ENCODE assay signal across 20 cellular contexts in genomic region chr7:98191668-98192431, GRCh38. TPM values are rescaled to one million over a fixed set of nuclear protein-coding genes. Genes with fewer than 3 reads are reported as not detected.
DNase-seq lines count a peak whose midpoint lies in the region; ATAC-seq and TF ChIP-seq lines count a peak whose summit lies in the region.
"Had no signal": no experiment of that assay in that cellular context is flagged by ENCODE, and none has a peak within 500 bp of the region (broad histone marks: within the 10 kb centered on the region; RNA-seq: fewer than 3 reads in every experiment).

No MANE protein-coding gene starts in this region.

- no peaks in the 10 kb centered on the region for H3K9me3 ChIP-seq in HCT116 (ENCODE audit: control insufficient read depth in 1 of 2, insufficient read depth in 1 of 2, low read depth in 1 of 2, low read length in 2 of 2)
- H3K9me3 ChIP-seq in PC-3 (ENCODE audit: low read length), result no peaks in the 10 kb centered on the region
- H3K9me3 ChIP-seq: BE2C had no signal

- DNase-seq in HCT116 (ENCODE audit: low read depth, low spot score), result no peak
- no peak for DNase-seq in PC-3
- DNase-seq in coronary artery (ENCODE audit: low spot score), result peak; percentile 54
- no peak for DNase-seq in nephron progenitor cell
- DNase-seq in NCI-H1694 (lab: John Stamatoyannopoulos, UW), result no peak
- DNase-seq: ACHN; BE2C; C1 segment of cervical spinal cord; CD4-positive, CD25-positive, alpha-beta regulatory T cell; CD8-positive, alpha-beta memory T cell; COR-L47; DMS 273 treated with DMSO at 0.1 percent for 48 hours; DMS53; DND-41; EL; H9 had no signal

- no peaks in the 10 kb centered on the region for H3F3A ChIP-seq in PC-3 (ENCODE audit: low read length, unreplicated experiment)

- no peak for TF ChIP-seq POLR2A in HCT116 (IDR thresholded peaks at IDR 0.05; ENCODE audit: borderline replicate concordance, extremely low read depth, insufficient read depth, insufficient read length)

- H3K27ac ChIP-seq in HCT116 (ENCODE audit: low read depth, low read length) (no peak overlapping the region), PC-3 (ENCODE audit: low read length) (no peak overlapping the region), coronary artery (no peak overlapping the region)

- RAD21 ChIA-PET in HCT116 (lab: Charles Lee; ENCODE audit: low non-redundant PET in 1 of 2, low total read pairs in 2 of 2, uncharacterized antibody in 2 of 2, unreplicated experiment in 2 of 2), result no interaction called here

- no peak for TF ChIP-seq CTCF in HCT116 (IDR thresholded peaks at IDR 0.05 in 2 of 3, conservative IDR thresholded peaks at IDR 0.05 in 1 of 3; ENCODE audit: borderline replicate concordance in 1 of 3, insufficient read depth in 1 of 3, low read depth in 2 of 3, low read length in 2 of 3)
- TF ChIP-seq CTCF in PC-3 (conservative IDR thresholded peaks at IDR 0.05; ENCODE audit: low read depth, low read length), result no peak
- TF ChIP-seq CTCF in coronary artery (IDR thresholded peaks at IDR 0.05), result no peak
- no peak for TF ChIP-seq CTCF in nephron progenitor cell (IDR thresholded peaks at IDR 0.05)

- H3K36me3 Mint-ChIP-seq in nephron progenitor cell (ENCODE audit: low read depth), result peaks cover 66% of the 10 kb centered on the region

- peaks cover 2% of the 10 kb centered on the region for H3K27me3 Mint-ChIP-seq in nephron progenitor cell (ENCODE audit: low read depth, poor library complexity)
- H3K27me3 Mint-ChIP-seq: CD4-positive, CD25-positive, alpha-beta regulatory T cell; CD8-positive, alpha-beta memory T cell had no signal

- H3K36me3 ChIP-seq in HCT116 (ENCODE audit: control insufficient read depth in 1 of 2, insufficient read depth in 2 of 2, low read length in 2 of 2) (peaks cover 0 to 4% of the 10 kb centered on the region in 2 experiments; a peak in 1 of 4 replicates), PC-3 (ENCODE audit: low read depth, low read length) (0 out of 2 replicates have a peak, but pooled peaks cover 7% of the 10 kb centered on the region)

- no peak overlapping the region for H2AFZ ChIP-seq in HCT116 (ENCODE audit: low read depth, low read length, poor library complexity, severe bottlenecking)
- H2AFZ ChIP-seq in PC-3 (ENCODE audit: low read length), result no peak overlapping the region

- CTCF ChIA-PET in HCT116 (lab: Charles Lee) (no interaction called here), PC-3 (lab: Charles Lee) (no interaction called here)

- H3K4me2 ChIP-seq in HCT116 (ENCODE audit: low read length) (no peak overlapping the region), PC-3 (ENCODE audit: low read length) (no peak overlapping the region)

- H3K4me1 Mint-ChIP-seq in nephron progenitor cell, result no peaks in the 10 kb centered on the region
- H3K4me1 Mint-ChIP-seq: H9 had no signal

- H4K20me1 ChIP-seq in HCT116 (ENCODE audit: insufficient read depth), result peaks cover 2% of the 10 kb centered on the region; the same call in 1 of the 2 replicates
- H4K20me1 ChIP-seq in PC-3 (ENCODE audit: low read length), result no peaks in the 10 kb centered on the region

- intact Hi-C loops in HCT116 (cut with micrococcal nuclease) (no loop called here), PC-3 (cut with micrococcal nuclease) (no loop called here)

- H3K9ac ChIP-seq in HCT116 (ENCODE audit: low read length) (no peak overlapping the region), PC-3 (ENCODE audit: low read length) (no peak overlapping the region)

- H3K27ac Mint-ChIP-seq in nephron progenitor cell, result peak overlapping the region; percentile 51
- H3K27ac Mint-ChIP-seq: CD4-positive, CD25-positive, alpha-beta regulatory T cell had no signal

- no peak for ATAC-seq in HCT116
- ATAC-seq in PC-3, result no peak
- ATAC-seq in HG03045 (IDR thresholded peaks at IDR 0.05; ENCODE audit: unreplicated experiment), result no peak
- no peak for ATAC-seq in HG03095 (IDR thresholded peaks at IDR 0.05; ENCODE audit: unreplicated experiment)
- ATAC-seq: HepG2 had no signal

- H3K79me2 ChIP-seq in HCT116 (ENCODE audit: insufficient read depth, low read length) (no peaks in the 10 kb centered on the region), PC-3 (ENCODE audit: low read length) (no peaks in the 10 kb centered on the region)

- no peaks in the 10 kb centered on the region for H3K27me3 ChIP-seq in HCT116 (ENCODE audit: insufficient read depth, low read length)
- H3K27me3 ChIP-seq in PC-3 (ENCODE audit: low read length), result no peaks in the 10 kb centered on the region
- H3K27me3 ChIP-seq: BE2C had no signal

- no peak overlapping the region for H3K4me3 Mint-ChIP-seq in nephron progenitor cell
- H3K4me3 Mint-ChIP-seq: CD4-positive, CD25-positive, alpha-beta regulatory T cell; CD8-positive, alpha-beta memory T cell; H9 had no signal

- H3K4me1 ChIP-seq in HCT116 (ENCODE audit: control insufficient read depth in 1 of 2, insufficient read depth in 2 of 2, low read length in 2 of 2) (no peaks in the 10 kb centered on the region), PC-3 (ENCODE audit: insufficient read depth, low read length) (no peaks in the 10 kb centered on the region)
- H3K4me1 ChIP-seq: BE2C had no signal

- TF ChIP-seq RAD21 in HCT116 (IDR thresholded peaks at IDR 0.05; ENCODE audit: low read depth), result no peak

- H3K9me3 Mint-ChIP-seq in nephron progenitor cell, result no peaks in the 10 kb centered on the region
- H3K9me3 Mint-ChIP-seq: CD8-positive, alpha-beta memory T cell; H9 had no signal

- POLR2A ChIA-PET in HCT116 (lab: Charles Lee), result no interaction called here
- POLR2A ChIA-PET in PC-3 (lab: Charles Lee; ENCODE audit: unreplicated experiment), result no interaction called here

- H3K4me3 ChIP-seq in HCT116 (replicated peaks in 1 of 2; ENCODE audit: low read depth in 1 of 2, low read length in 2 of 2) (no peak overlapping the region), PC-3 (ENCODE audit: low read length) (no peak overlapping the region), coronary artery (no peak overlapping the region)

- H3K9me2 ChIP-seq in HCT116 (ENCODE audit: insufficient read depth) (no peaks in the 10 kb centered on the region), PC-3 (replicated peaks; ENCODE audit: low read length) (no peaks in the 10 kb centered on the region)

- BruUV-seq in HCT116 (replicated peaks; lab: Mats Ljungman, UMichigan), result TSS peak; percentile 23
- BruUV-seq in PC-3 (replicated peaks; lab: Mats Ljungman, UMichigan), result TSS peak; percentile 16

TF ChIP-seq in HCT116, 20 proteins besides CTCF, POLR2A, EP300 and RAD21 (continues in another document):
- no peak for TF ChIP-seq MAX (IDR thresholded peaks at IDR 0.05)
- TF ChIP-seq POLR2AphosphoS5 (IDR thresholded peaks at IDR 0.05; ENCODE audit: low read depth, low read length), result no peak
- TF ChIP-seq ZNF274 (IDR thresholded peaks at IDR 0.05; ENCODE audit: low read depth, low read length), result no peak
- TF ChIP-seq SRF (IDR thresholded peaks at IDR 0.05; ENCODE audit: low read depth), result no peak
- TF ChIP-seq ELF1 (IDR thresholded peaks at IDR 0.05; ENCODE audit: borderline replicate concordance, low read depth), result no peak
- no peak for TF ChIP-seq JUND (IDR thresholded peaks at IDR 0.05)
- no peak for TF ChIP-seq REST (IDR thresholded peaks at IDR 0.05; ENCODE audit: low read depth)
- TF ChIP-seq CBX3 (IDR thresholded peaks at IDR 0.05; ENCODE audit: low read depth), result no peak
- no peak for TF ChIP-seq EGR1 (IDR thresholded peaks at IDR 0.05; ENCODE audit: low read depth)
- TF ChIP-seq CEBPB (IDR thresholded peaks at IDR 0.05; ENCODE audit: low read depth), result no peak
- TF ChIP-seq YY1 (IDR thresholded peaks at IDR 0.05; ENCODE audit: extremely low read depth, insufficient replicate concordance, low read depth, low read length), result no peak
- TF ChIP-seq TCF7L2 (IDR thresholded peaks at IDR 0.05; ENCODE audit: borderline replicate concordance, extremely low read depth, insufficient read depth, insufficient read length), result no peak
- no peak for TF ChIP-seq FOSL1 (IDR thresholded peaks at IDR 0.05; ENCODE audit: low read depth)

RNA-seq across cellular contexts. Expression of gene BHLHA15, which starts 19.4 kb away (rescaled TPM):
- total RNA-seq in HCT116 (2021; ENCODE audit: unreplicated experiment), result 5.2 TPM
- 5.0 and 6.2 TPM in 2 replicates for polyA plus RNA-seq in HCT116 (2012)
- 12.0 and 13.9 TPM in 2 replicates for total RNA-seq in PC-3 (2014; rRNA removed)
- total RNA-seq: CD4-positive, CD25-positive, alpha-beta regulatory T cell; CD8-positive, alpha-beta memory T cell; G401 had no signal
- polyA plus RNA-seq: CD4-positive, CD25-positive, alpha-beta regulatory T cell; CD8-positive, alpha-beta memory T cell had no signal
